8 cellular contexts compared by ENCODE assay signal in genomic region chr3:49007068-49007770, GRCh38. TPM values are rescaled to one million over a fixed set of nuclear protein-coding genes. Genes with fewer than 3 reads are reported as not detected.
A peak's percentile ranks its signal among the peaks of the same experiment; 100 is the strongest.
DNase-seq lines count a peak whose midpoint lies in the region; ATAC-seq and TF ChIP-seq lines count a peak whose summit lies in the region.

TSS of gene WDR6 (plus strand) at chr3:49007391. CDS start at chr3:49007432, 41 bp downstream.

- H3K27ac Mint-ChIP-seq in WTC11 (peak within 1 kb of the TSS; percentile 100), immature natural killer cell (peak within 1 kb of the TSS; percentile 93 to 99 (median 98))

- no peaks in the 10 kb centered on the region for H3K27me3 Mint-ChIP-seq in WTC11 (ENCODE audit: low read depth)
- H3K27me3 Mint-ChIP-seq in immature natural killer cell (ENCODE audit: low read depth in 3 of 3) = peaks cover 0 to 10% (median 6%) of the 10 kb centered on the region in 3 donors

- DNase-seq in AG09309 (ENCODE audit: low read depth) (peak; percentile 90), NCI-H2227 treated with DMSO at 0.1 percent for 48 hours (lab: John Stamatoyannopoulos, UW) (peak; percentile 89), WTC11 (ENCODE audit: low spot score) (peak; percentile 97), cardiac fibroblast (ENCODE audit: low read depth in 2 of 2) (peak; percentile 98 to 99), immature natural killer cell (peak; percentile 96 to 97 (median 96)), smooth muscle cell of the brain vasculature (ENCODE audit: low read depth, low spot score) (peak; percentile 94)

- TF ChIP-seq CTCF in AG09309 (IDR thresholded peaks at IDR 0.05; ENCODE audit: control insufficient read depth, insufficient read depth, low read depth, low read length, missing control alignments) (peak; percentile 51), WTC11 (IDR thresholded peaks at IDR 0.05) (0 out of 2 replicates have a peak, but pooled peaks have one; percentile 37), cardiac fibroblast (IDR thresholded peaks at IDR 0.05; ENCODE audit: low read depth, low read length) (peak; percentile 27)

- POLR2A ChIA-PET in WTC11 (lab: Charles Lee) = interaction anchor here (0.6 to 4.6 kb wide), 20 partner anchors 10 to 1284 kb away, joined by 3 to 81 read pairs (median 5); partner anchors contain the start of genes CELSR3, DAG1, DALRD3 and IMPDH2

- CTCF ChIA-PET in WTC11 (lab: Charles Lee) = interaction anchor here (0.6 to 9.3 kb wide), 20 partner anchors 10 to 1396 kb away, joined by 3 to 124 read pairs (median 4); partner anchors contain the start of genes ARIH2, BSN, CELSR3 and DALRD3

- H3K4me3 Mint-ChIP-seq in WTC11 (peak within 1 kb of the TSS; percentile 99), immature natural killer cell (peak within 1 kb of the TSS; percentile 97 to 100 (median 99))

- H3K36me3 Mint-ChIP-seq in WTC11 = peaks cover 20% of the 10 kb centered on the region
- H3K36me3 Mint-ChIP-seq in immature natural killer cell = no peaks in the 10 kb centered on the region

- ATAC-seq in GM18909 (IDR thresholded peaks at IDR 0.05; ENCODE audit: poor library complexity, unreplicated experiment) (peak; percentile 86), HG03175 (IDR thresholded peaks at IDR 0.05; ENCODE audit: unreplicated experiment) (peak; percentile 94), WTC11 (peak; percentile 90)

- H3K9me3 Mint-ChIP-seq in WTC11 (no peaks in the 10 kb centered on the region), immature natural killer cell (no peaks in the 10 kb centered on the region)

- peaks cover 15% of the 10 kb centered on the region for H3K4me1 Mint-ChIP-seq in WTC11
- peaks cover 28 to 36% of the 10 kb centered on the region in 2 donors for H3K4me1 Mint-ChIP-seq in immature natural killer cell

- H3K4me3 ChIP-seq in AG09309 (ENCODE audit: control insufficient read depth, low read depth, low read length) = peak within 1 kb of the TSS; percentile 87
- H3K4me3 ChIP-seq in cardiac fibroblast (replicated peaks in 1 of 2; ENCODE audit: low read depth in 2 of 2, low read length in 2 of 2) = peak within 1 kb of the TSS; percentile 64 to 88

TF ChIP-seq in WTC11, 78 proteins besides CTCF, POLR2A, EP300 and RAD21 (continues in another document):
- TF ChIP-seq ZNF138 (CRISPR knock-in tag; conservative IDR thresholded peaks at IDR 0.05) (0 out of 2 replicates have a peak, but pooled peaks have one; percentile 46), HMGA2 (CRISPR knock-in tag; IDR thresholded peaks at IDR 0.05) (no peak), EMX1 (CRISPR knock-in tag; IDR thresholded peaks at IDR 0.05) (peak; percentile 46; the same call in 1 of the 2 replicates), E2F5 (CRISPR knock-in tag; IDR thresholded peaks at IDR 0.05) (peak; percentile 68), SMAD4 (CRISPR knock-in tag; IDR thresholded peaks at IDR 0.05) (no peak), TCF7 (CRISPR knock-in tag; IDR thresholded peaks at IDR 0.05; ENCODE audit: low read depth) (no peak), PRDM15 (CRISPR knock-in tag; IDR thresholded peaks at IDR 0.05) (no peak), NFE2L1 (CRISPR knock-in tag; IDR thresholded peaks at IDR 0.05) (no peak), CDX4 (CRISPR knock-in tag; IDR thresholded peaks at IDR 0.05; ENCODE audit: borderline replicate concordance) (no peak), GRHL2 (CRISPR knock-in tag; IDR thresholded peaks at IDR 0.05; ENCODE audit: insufficient replicate concordance, severe bottlenecking) (no peak), KAT7 (CRISPR knock-in tag; IDR thresholded peaks at IDR 0.05; ENCODE audit: borderline replicate concordance) (peak; percentile 84; the same call in 1 of the 2 replicates), NFYB (CRISPR knock-in tag; conservative IDR thresholded peaks at IDR 0.05; ENCODE audit: low read depth) (peak; percentile 89), ZSCAN18 (CRISPR knock-in tag; IDR thresholded peaks at IDR 0.05) (no peak), ESRRA (CRISPR knock-in tag; IDR thresholded peaks at IDR 0.05; ENCODE audit: borderline replicate concordance) (peak; percentile 48; the same call in 1 of the 2 replicates), IRF2 (CRISPR knock-in tag; IDR thresholded peaks at IDR 0.05; ENCODE audit: borderline replicate concordance, low read depth) (no peak; the same call in 1 of the 2 replicates), AFF4 (CRISPR knock-in tag; IDR thresholded peaks at IDR 0.05; ENCODE audit: borderline replicate concordance) (peak; percentile 70; the same call in 1 of the 2 replicates), ZNF671 (CRISPR knock-in tag; IDR thresholded peaks at IDR 0.05) (peak; percentile 70; the same call in 1 of the 2 replicates)

RNA-seq across cellular contexts. Expression of gene WDR6, which starts in this region (rescaled TPM):
- total RNA-seq in WTC11 (2021) = 204 to 213 TPM (median 209 TPM) in 3 replicates
- polyA plus RNA-seq in immature natural killer cell = 100 to 1,000 TPM in 1 of 3 donors, 10 to 100 TPM in 2; 56.8 to 114 (median 70.6) TPM

Comparison
In these comparisons a context has a peak if more than half of its experiments do, and no peak if none do; other contexts are left out.
1. Peak in every context shown above with its lines: DNase-seq, ATAC-seq and H3K4me3 ChIP-seq.